ENCODE assay signal across 8 cellular contexts in the genomic region with DNA sequence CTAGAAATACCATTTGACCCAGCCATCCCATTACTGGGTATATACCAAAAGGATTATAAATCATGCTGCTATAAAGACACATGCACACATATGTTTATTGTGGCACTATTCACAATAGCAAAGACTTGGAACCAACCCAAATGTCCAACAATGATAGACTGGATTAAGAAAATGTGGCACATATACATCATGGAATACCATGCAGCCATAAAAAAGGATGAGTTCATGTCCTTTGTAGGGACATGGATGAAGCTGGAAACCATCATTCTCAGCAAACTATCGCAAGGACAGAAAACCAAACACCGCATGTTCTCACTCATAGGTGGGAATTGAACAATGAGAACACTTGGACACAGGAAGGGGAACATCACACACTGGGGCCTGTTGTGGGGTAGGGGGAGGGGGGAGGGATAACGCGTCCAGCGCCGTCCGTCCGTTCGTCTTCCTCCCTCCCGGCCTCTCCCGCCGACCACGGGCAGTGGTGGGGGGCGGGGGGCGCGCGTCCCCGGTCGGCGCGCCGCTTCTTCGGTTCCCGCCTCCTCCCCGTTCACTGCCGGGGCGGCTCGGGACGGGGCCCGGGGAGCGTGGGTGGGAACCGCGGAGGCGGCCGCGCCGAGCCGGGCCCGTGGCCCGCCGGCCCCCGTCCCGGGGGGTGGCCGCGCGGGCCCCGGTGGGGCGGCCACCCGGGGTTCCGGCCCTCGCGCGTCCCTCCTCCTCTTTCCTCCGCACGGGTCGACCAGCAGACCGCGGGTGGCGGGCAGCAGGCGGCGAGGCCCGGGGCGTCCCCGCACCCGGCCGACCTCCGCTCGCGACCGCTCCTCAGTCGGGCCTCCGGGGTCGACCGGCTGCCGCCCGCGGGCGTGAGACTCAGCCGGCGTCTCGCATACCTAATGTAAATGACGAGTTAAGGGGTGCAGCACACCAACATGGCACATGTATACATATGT. TPM values are rescaled to one million over a fixed set of nuclear protein-coding genes. Genes with fewer than 3 reads are reported as not detected.
DNase-seq lines count a peak whose midpoint lies in the region; ATAC-seq, FAIRE-seq and TF ChIP-seq lines count a peak whose summit lies in the region.
"Not testable (repeated sequence)": the region's sequence is repeated elsewhere in the genome, so short reads cannot be mapped to it uniquely, and the experiment has no call there.

No MANE protein-coding gene starts in this region.

- peak overlapping the region; percentile 49 for H3K4me3 ChIP-seq in adipocyte (ENCODE audit: low read length)
- H3K4me3 ChIP-seq in epithelial cell of proximal tubule (ENCODE audit: low read depth, low read length), result peak overlapping the region; percentile 44
- peak overlapping the region; percentile 8 to 43 (median 30) for H3K4me3 ChIP-seq in pancreas
- peak overlapping the region; percentile 67 for H3K4me3 ChIP-seq in thoracic aorta

- peaks cover 2 to 12% (median 9%) of the 10 kb centered on the region in 3 donors for H3K27me3 Mint-ChIP-seq in immature natural killer cell (ENCODE audit: low read depth in 3 of 3)

- H3K4me1 Mint-ChIP-seq in immature natural killer cell, result not testable (repeated sequence)

- DNase-seq in D341Med (ENCODE audit: low spot score), result peak; percentile 44
- DNase-seq in HEK293T (ENCODE audit: extremely low spot score), result peak; percentile 17
- not testable (repeated sequence) for DNase-seq in adipocyte (ENCODE audit: low read depth); epithelial cell of proximal tubule (ENCODE audit: low read depth); thoracic aorta (ENCODE audit: low spot score)
- peak; percentile 12 to 29 (median 18) for DNase-seq in immature natural killer cell
- peak in 5 of 6 donors; percentile 16 to 75 (median 48) for DNase-seq in pancreas

- WGBS in pancreas, 2 donors, result 7 to 13% methylated on average over 50 to 80 of the region's 82 CpGs

- not testable (repeated sequence) for H3K27ac Mint-ChIP-seq in immature natural killer cell

- CTCF ChIA-PET in HEK293T (lab: Yijun Ruan, JAX), result not testable (repeated sequence)

- H3K9me3 ChIP-seq in adipocyte (ENCODE audit: control insufficient read depth, low read length); pancreas; thoracic aorta: not testable (repeated sequence)

- not testable (repeated sequence) for H3K9me3 Mint-ChIP-seq in immature natural killer cell

- intact Hi-C loops in pancreas (cut with DNase I), result not testable (repeated sequence)

- not testable (repeated sequence) for H3K36me3 Mint-ChIP-seq in immature natural killer cell

- not testable (repeated sequence) for H3K27me3 ChIP-seq in adipocyte (replicated peaks; ENCODE audit: control insufficient read depth, insufficient read depth, low read length); pancreas; thoracic aorta (replicated peaks; ENCODE audit: insufficient read depth)

- not testable (repeated sequence) for H3K4me3 Mint-ChIP-seq in immature natural killer cell

- H3K27ac ChIP-seq in VCaP, result peak overlapping the region; percentile 57; the same call in 1 of the 2 replicates
- not testable (repeated sequence) for H3K27ac ChIP-seq in pancreas
- peak overlapping the region; percentile 68 to 87 for H3K27ac ChIP-seq in thoracic aorta

- H3K9ac ChIP-seq in adipocyte (ENCODE audit: low read length), result peak overlapping the region; percentile 65

- not testable (repeated sequence) for FAIRE-seq in pancreas (lab: Jason Lieb, UNC)

- TF ChIP-seq CTCF in VCaP (conservative IDR thresholded peaks at IDR 0.05); epithelial cell of proximal tubule (conservative IDR thresholded peaks at IDR 0.05; ENCODE audit: low read depth, low read length); pancreas (IDR thresholded peaks at IDR 0.05); thoracic aorta (IDR thresholded peaks at IDR 0.05): not testable (repeated sequence)

- H3K4me1 ChIP-seq in adipocyte (ENCODE audit: control insufficient read depth, insufficient read depth, low read length), result peaks cover 36% of the 10 kb centered on the region
- not testable (repeated sequence) for H3K4me1 ChIP-seq in pancreas
- H3K4me1 ChIP-seq in thoracic aorta (ENCODE audit: control insufficient read depth in 1 of 2, low read depth in 2 of 2), result peaks cover 37 to 65% of the 10 kb centered on the region in 2 donors

- not testable (repeated sequence) for H3K36me3 ChIP-seq in adipocyte (ENCODE audit: control insufficient read depth, insufficient read depth, low read length, severe bottlenecking); pancreas; thoracic aorta

- peak; percentile 10 to 72 (median 36) for ATAC-seq in pancreas
- not testable (repeated sequence) for ATAC-seq in thoracic aorta (ENCODE audit: insufficient number of reproducible peaks, low FRiP score, low read depth)

- POLR2A ChIA-PET in HEK293T (lab: Yijun Ruan, JAX), result not testable (repeated sequence)

RNA-seq across cellular contexts. Expression of a gene that starts 54.7 kb away (rescaled TPM):
- total RNA-seq in epithelial cell of proximal tubule (17.7 and 54.4 TPM in 2 replicates), pancreas (10 to 100 TPM; 22.3 to 43.0 (median 33.3) TPM), thoracic aorta (100 to 1,000 TPM; 257 to 370 TPM)
- polyA plus RNA-seq in immature natural killer cell (1 to 10 TPM in 2 of 3 donors, not detected in 1; 2.0 to 7.9 TPM), pancreas (10 to 100 TPM; 16.7 to 22.0 TPM)
